In genomic region chr20:2612073-2612472, GRCh38 we compare ENCODE assay signal across 8 cellular contexts.
"Had no signal": no experiment of that assay in that cellular context is flagged by ENCODE, and none has a peak within 500 bp of the region (broad histone marks: within the 10 kb centered on the region; RNA-seq: fewer than 3 reads in every experiment).

No MANE protein-coding gene starts in this region.

- DNase-seq: GM23248, GOT3, H7, H9, HCEC 1CT, HFFc6 had no signal

- H3K4me1 ChIP-seq: HAP-1 had no signal

- H3K27ac ChIP-seq: GM23248 had no signal

- H3K4me3 ChIP-seq: GM23248, GM23338, HAP-1 had no signal

- H3K36me3 ChIP-seq: HAP-1 had no signal

- H3K9me3 ChIP-seq: HAP-1 had no signal
